ENCODE assay signal across 14 cellular contexts in genomic region chr7:111796671-111797070, GRCh38.
DNase-seq lines count a peak whose midpoint lies in the region; ATAC-seq and TF ChIP-seq lines count a peak whose summit lies in the region.
"Had no signal": no experiment of that assay in that cellular context is flagged by ENCODE, and none has a peak within 500 bp of the region (broad histone marks: within the 10 kb centered on the region; RNA-seq: fewer than 3 reads in every experiment).

No MANE protein-coding gene starts in this region.

- H3K9me3 ChIP-seq in DND-41 (ENCODE audit: insufficient read depth, low read length, severe bottlenecking): peaks cover 54% of the 10 kb centered on the region
- H3K9me3 ChIP-seq in SJCRH30 (replicated peaks): peaks cover 8% of the 10 kb centered on the region; the same call in 1 of the 2 replicates
- H3K9me3 ChIP-seq in hepatocyte (ENCODE audit: low read depth): peaks cover 23% of the 10 kb centered on the region

- H3K9me2 ChIP-seq in hepatocyte (replicated peaks; ENCODE audit: insufficient read depth): no peaks in the 10 kb centered on the region

- ATAC-seq in DND-41 (ENCODE audit: insufficient read depth, low read depth): no peak; the same call in 2 of the 3 replicates
- ATAC-seq: activated CD8-positive, alpha-beta memory T cell treated with anti-CD3 and anti-CD28 coated beads, Interleukin-2, amount 10 ng/mL, durations not matched to agents 7 days and 5 days had no signal

- H3K4me2 ChIP-seq in DND-41 (ENCODE audit: insufficient read depth, low read length) (no peak overlapping the region), hepatocyte (no peak overlapping the region)

- WGBS in hepatocyte (ENCODE audit: low lambda C conversion rate, missing lambda C conversion rate): 87% methylated on average over 7 of the region's 7 CpGs

- TF ChIP-seq CTCF in DND-41 (IDR thresholded peaks at IDR 0.05; ENCODE audit: borderline replicate concordance, extremely low read depth, low read length, poor library complexity, severe bottlenecking): no peak
- no peak for TF ChIP-seq CTCF in hepatocyte (IDR thresholded peaks at IDR 0.05; ENCODE audit: poor library complexity)

- H3K4me1 ChIP-seq in DND-41 (ENCODE audit: insufficient read depth, low read length): no peaks in the 10 kb centered on the region
- no peaks in the 10 kb centered on the region for H3K4me1 ChIP-seq in SJCRH30
- H3K4me1 ChIP-seq in hepatocyte (ENCODE audit: insufficient read depth): no peaks in the 10 kb centered on the region
- H3K4me1 ChIP-seq: stomach had no signal

- no peaks in the 10 kb centered on the region for H3K27me3 ChIP-seq in DND-41 (ENCODE audit: insufficient read depth, low read length, poor library complexity)
- no peaks in the 10 kb centered on the region for H3K27me3 ChIP-seq in SJCRH30
- H3K27me3 ChIP-seq in hepatocyte: no peaks in the 10 kb centered on the region
- H3K27me3 ChIP-seq: stomach had no signal

- H4K20me1 ChIP-seq in DND-41 (ENCODE audit: insufficient read depth, low read length) (no peaks in the 10 kb centered on the region), hepatocyte (ENCODE audit: insufficient read depth, poor library complexity, severe bottlenecking) (no peaks in the 10 kb centered on the region)

- no peak overlapping the region for H3K27ac ChIP-seq in DND-41 (ENCODE audit: low read length)
- no peak overlapping the region for H3K27ac ChIP-seq in SJCRH30
- no peak overlapping the region for H3K27ac ChIP-seq in hepatocyte
- H3K27ac ChIP-seq: stomach had no signal

- H3K4me3 ChIP-seq in DND-41 (ENCODE audit: low read depth in 1 of 2, low read length in 2 of 2): no peak overlapping the region
- H3K4me3 ChIP-seq in SJCRH30: no peak overlapping the region
- H3K4me3 ChIP-seq in hepatocyte: no peak overlapping the region
- H3K4me3 ChIP-seq: lung, stomach had no signal

- no peak overlapping the region for H3K9ac ChIP-seq in DND-41 (ENCODE audit: low read depth, low read length)

- peak; percentile 10 for DNase-seq in A172 (ENCODE audit: low spot score)
- DNase-seq in DND-41: peak; percentile 35
- peak; percentile 6 to 29 for DNase-seq in SJCRH30
- DNase-seq in fibroblast of peridontal ligament (ENCODE audit: extremely low read depth): peak; percentile 29
- no peak for DNase-seq in NCI-H2107 (lab: John Stamatoyannopoulos, UW)
- no peak for DNase-seq in DMS153 (lab: John Stamatoyannopoulos, UW)
- no peak for DNase-seq in stimulated activated naive CD4-positive, alpha-beta T cell (lab: John Stamatoyannopoulos, UW)
- no peak for DNase-seq in hepatocyte (ENCODE audit: low spot score)
- DNase-seq: activated CD8-positive, alpha-beta memory T cell treated with anti-CD3 and anti-CD28 coated beads, Interleukin-2, amount 10 ng/mL, durations not matched to agents 7 days and 5 days; CD4-positive, alpha-beta T cell; hippocampal formation; NCI-H187 treated with DMSO at 0.1 percent for 48 hours; stomach had no signal

- H3K36me3 ChIP-seq in DND-41 (ENCODE audit: insufficient read depth, low read length) (no peaks in the 10 kb centered on the region), SJCRH30 (no peaks in the 10 kb centered on the region), hepatocyte (replicated peaks; ENCODE audit: insufficient read depth, low read depth) (peaks cover 4% of the 10 kb centered on the region)

- H2AFZ ChIP-seq in DND-41 (ENCODE audit: low read depth, low read length): no peak overlapping the region
- H2AFZ ChIP-seq in hepatocyte: no peak overlapping the region

- H3K79me2 ChIP-seq in DND-41 (ENCODE audit: insufficient read depth, low read length): no peaks in the 10 kb centered on the region
- H3K79me2 ChIP-seq in hepatocyte: no peaks in the 10 kb centered on the region

Comparison
In these comparisons a context has a peak if more than half of its experiments do, and no peak if none do; other contexts are left out.
1. DNase-seq: peak in A172 (single experiment), DND-41 (single experiment), SJCRH30 (2 of 2) and fibroblast of peridontal ligament (single experiment); none in NCI-H2107 (single experiment), DMS153 (single experiment), stimulated activated naive CD4-positive, alpha-beta T cell (0 of 6) and hepatocyte (single experiment).